In genomic region chr16:88977028-88977844, GRCh38 we compare ENCODE assay signal across 8 cellular contexts. TPM values are rescaled to one million over a fixed set of nuclear protein-coding genes. Genes with fewer than 3 reads are reported as not detected.
DNase-seq lines count a peak whose midpoint lies in the region; ATAC-seq and TF ChIP-seq lines count a peak whose summit lies in the region.

CBFA2T3 (minus strand) TSS chr16:88977207; CDS start chr16:88976807, 400 bp downstream.

- H3K4me1 ChIP-seq in gastroesophageal sphincter, result peaks cover 0 to 17% (median 8%) of the 10 kb centered on the region in 3 donors

- peaks cover 86% of the 10 kb centered on the region for H3K27me3 ChIP-seq in gastroesophageal sphincter

- no peaks in the 10 kb centered on the region for H3K9me3 ChIP-seq in gastroesophageal sphincter

- H3K36me3 ChIP-seq in gastroesophageal sphincter, result no peaks in the 10 kb centered on the region

- DNase-seq in GM04504 (ENCODE audit: low read depth) (peak; percentile 1), NCI-H69 (lab: John Stamatoyannopoulos, UW) (peak; percentile 35), pons (ENCODE audit: low spot score) (peak; percentile 59), NCI-H2227 treated with DMSO at 0.1 percent for 48 hours (lab: John Stamatoyannopoulos, UW) (no peak), foreskin melanocyte (no peak)
- no peak for DNase-seq in activated naive CD4-positive, alpha-beta T cell treated with anti-CD3 and anti-CD28 coated beads, Interleukin-2, amount 50 U/mL, for 72 hours (ENCODE audit: low spot score in 2 of 2)

- peaks cover 0 to 4% of the 10 kb centered on the region in 2 donors for H3K9me3 Mint-ChIP-seq in activated naive CD4-positive, alpha-beta T cell treated with anti-CD3 and anti-CD28 coated beads, Interleukin-2, amount 50 U/mL, for 72 hours

- no peak for TF ChIP-seq CTCF in gastroesophageal sphincter (IDR thresholded peaks at IDR 0.05)

- TF ChIP-seq EP300 in gastroesophageal sphincter (IDR thresholded peaks at IDR 0.05), result no peak

- H3K27ac ChIP-seq in gastroesophageal sphincter, result peak within 1 kb of the TSS in 1 of 4 donors; percentile 40

- no peaks in the 10 kb centered on the region for H3K36me3 Mint-ChIP-seq in activated naive CD4-positive, alpha-beta T cell treated with anti-CD3 and anti-CD28 coated beads, Interleukin-2, amount 50 U/mL, for 72 hours

- H3K27ac Mint-ChIP-seq in activated naive CD4-positive, alpha-beta T cell treated with anti-CD3 and anti-CD28 coated beads, Interleukin-2, amount 50 U/mL, for 72 hours, result no peak within 1 kb of the TSS

- no peak for TF ChIP-seq POLR2A in gastroesophageal sphincter (IDR thresholded peaks at IDR 0.05)

- ATAC-seq in gastroesophageal sphincter (peak; percentile 85), HG03175 (IDR thresholded peaks at IDR 0.05; ENCODE audit: unreplicated experiment) (no peak)
- no peak for ATAC-seq in activated naive CD4-positive, alpha-beta T cell treated with anti-CD3 and anti-CD28 coated beads, Interleukin-2, amount 50 U/mL, for 72 hours

- peak within 1 kb of the TSS in 1 of 2 donors; percentile 30 for H3K4me3 ChIP-seq in gastroesophageal sphincter

- WGBS in gastroesophageal sphincter (ENCODE audit: low coverage in 1 of 2), 2 donors, result no CpG with 5 or more reads among the region's 31 CpGs

RNA-seq across cellular contexts. Expression of gene CBFA2T3, which starts in this region (rescaled TPM):
- 1 to 10 TPM; 1.4 to 5.8 (median 1.5) TPM for total RNA-seq in gastroesophageal sphincter
- total RNA-seq in activated naive CD4-positive, alpha-beta T cell treated with anti-CD3 and anti-CD28 coated beads, Interleukin-2, amount 50 U/mL, for 72 hours, result 1 to 10 TPM in 1 of 2 donors, under 1 TPM in 1; 0.76 to 1.1 TPM

Comparison
In these comparisons a context has a peak if more than half of its experiments do, and no peak if none do; other contexts are left out.
1. DNase-seq: peak in GM04504 (single experiment), NCI-H69 (single experiment) and pons (single experiment); none in NCI-H2227 treated with DMSO at 0.1 percent for 48 hours (single experiment), activated naive CD4-positive, alpha-beta T cell treated with anti-CD3 and anti-CD28 coated beads, Interleukin-2, amount 50 U/mL, for 72 hours (0 of 2) and foreskin melanocyte (single experiment).